In the genomic region with DNA sequence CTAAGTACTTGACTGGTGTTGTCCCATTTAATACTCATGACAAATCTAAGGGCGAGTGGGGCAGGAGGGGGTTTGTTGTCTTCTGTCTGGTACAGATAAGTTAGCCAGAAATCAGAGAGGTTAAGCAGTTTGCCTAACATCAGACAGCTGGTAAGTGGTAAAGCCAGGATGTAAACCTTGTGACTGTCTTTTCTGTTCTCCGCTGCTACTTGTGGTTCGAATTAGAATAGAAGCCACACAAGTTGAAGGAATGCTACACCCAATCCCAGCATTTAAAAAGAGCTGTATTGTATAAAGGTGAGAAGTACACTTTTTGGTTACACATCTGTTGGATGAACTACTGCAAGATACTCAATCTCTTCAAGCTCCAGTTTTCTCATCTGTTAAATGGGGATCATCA, we compare ENCODE assay signal across 36 cellular contexts.
"Had no signal": no experiment of that assay in that cellular context is flagged by ENCODE, and none has a peak within 500 bp of the region (broad histone marks: within the 10 kb centered on the region; RNA-seq: fewer than 3 reads in every experiment).

No MANE protein-coding gene starts in this region.

- H3K27ac Mint-ChIP-seq: activated CD4-positive, alpha-beta memory T cell treated with anti-CD3 and anti-CD28 coated beads, Interleukin-2, amount 10 ng/mL, durations not matched to agents 7 days and 5 days; activated CD4-positive, alpha-beta T cell treated with anti-CD3 and anti-CD28 coated beads for 36 hours; activated CD4-positive, alpha-beta T cell treated with anti-CD3 and anti-CD28 coated beads, Interleukin-2, amount 10 ng/mL, durations not matched to agents 7 days and 5 days; activated CD8-positive, alpha-beta memory T cell treated with anti-CD3 and anti-CD28 coated beads, Interleukin-2, amount 10 ng/mL, durations not matched to agents 7 days and 5 days; activated CD8-positive, alpha-beta T cell treated with anti-CD3 and anti-CD28 coated beads, Interleukin-2, amount 10 ng/mL, durations not matched to agents 7 days and 5 days; activated naive CD4-positive, alpha-beta T cell treated with anti-CD3 and anti-CD28 coated beads for 36 hours; activated naive CD4-positive, alpha-beta T cell treated with anti-CD3 and anti-CD28 coated beads, Interleukin-2, amount 50 U/mL, for 72 hours; activated naive CD8-positive, alpha-beta T cell treated with anti-CD3 and anti-CD28 coated beads for 36 hours; activated T-cell treated with anti-CD3 and anti-CD28 coated beads, Interleukin-2, amount 50 U/mL, for 24 hours; activated T-cell treated with anti-CD3 and anti-CD28 coated beads, Interleukin-2, amount 50 U/mL, for 72 hours; activated T-helper 1 cell treated with anti-CD3 and anti-CD28 coated beads, Interleukin-12 subunit alpha, Interleukin-12 subunit beta, Interleukin-2, Interleukin-4 antibody, amounts not matched to agents 30 ng/mL and 10 ng/mL and 1 ng/mL, durations not matched to agents 14 hours and 24 hours and 36 hours; activated T-helper 17 cell treated with anti-CD3 and anti-CD28 coated beads, Interleukin-2, amount 50 U/mL, for 72 hours; T-helper 1 cell treated with Interleukin-12 subunit alpha and Interleukin-12 subunit beta and Interleukin-4 antibody, amounts not matched to agents 30 μg/mL and 1 μg/mL, for 36 hours; T-helper 2 cell treated with Interferon-gamma antibody and Interleukin-4, amounts not matched to agents 5 μg/mL and 100 μg/mL, for 36 hours had no signal

- H3K27me3 ChIP-seq: adrenal gland, body of pancreas, brain microvascular endothelial cell, breast epithelium had no signal

- H3K4me1 ChIP-seq: adrenal gland, body of pancreas, breast epithelium had no signal

- ATAC-seq: activated CD4-positive, alpha-beta T cell treated with anti-CD3 and anti-CD28 coated beads for 36 hours; activated CD4-positive, CD25-positive, alpha-beta regulatory T cell treated with anti-CD3 and anti-CD28 coated beads, Interleukin-2, amount 50 U/mL, for 24 hours; activated CD8-positive, alpha-beta memory T cell treated with anti-CD3 and anti-CD28 coated beads, Interleukin-2, amount 10 ng/mL, durations not matched to agents 7 days and 5 days; activated CD8-positive, alpha-beta T cell treated with anti-CD3 and anti-CD28 coated beads, Interleukin-2, amount 10 ng/mL, durations not matched to agents 7 days and 5 days; activated naive CD4-positive, alpha-beta T cell treated with anti-CD3 and anti-CD28 coated beads, Interleukin-2, amount 50 U/mL, for 72 hours; activated T-cell treated with anti-CD3 and anti-CD28 coated beads, Interleukin-2, amount 50 U/mL, for 72 hours; activated T-helper 17 cell treated with anti-CD3 and anti-CD28 coated beads, Interleukin-2, amount 50 U/mL, for 72 hours; body of pancreas had no signal

- H3K4me3 ChIP-seq: adrenal gland, body of pancreas, breast epithelium had no signal

- H3K27me3 Mint-ChIP-seq: activated CD4-positive, alpha-beta memory T cell treated with anti-CD3 and anti-CD28 coated beads, Interleukin-2, amount 10 ng/mL, durations not matched to agents 7 days and 5 days; activated CD4-positive, alpha-beta T cell treated with anti-CD3 and anti-CD28 coated beads for 36 hours; activated CD4-positive, alpha-beta T cell treated with anti-CD3 and anti-CD28 coated beads, Interleukin-2, amount 10 ng/mL, durations not matched to agents 7 days and 5 days; activated CD8-positive, alpha-beta memory T cell treated with anti-CD3 and anti-CD28 coated beads, Interleukin-2, amount 10 ng/mL, durations not matched to agents 7 days and 5 days; activated naive CD8-positive, alpha-beta T cell treated with anti-CD3 and anti-CD28 coated beads for 36 hours; activated T-cell treated with anti-CD3 and anti-CD28 coated beads, Interleukin-2, amount 50 U/mL, for 24 hours; activated T-helper 17 cell treated with anti-CD3 and anti-CD28 coated beads, Interleukin-2, amount 50 U/mL, for 72 hours had no signal

- H3K27ac ChIP-seq: adrenal gland, body of pancreas, brain microvascular endothelial cell, breast epithelium, VCaP had no signal

- H3K4me1 Mint-ChIP-seq: activated CD4-positive, alpha-beta memory T cell treated with anti-CD3 and anti-CD28 coated beads, Interleukin-2, amount 10 ng/mL, durations not matched to agents 7 days and 5 days; activated CD8-positive, alpha-beta memory T cell treated with anti-CD3 and anti-CD28 coated beads, Interleukin-2, amount 10 ng/mL, durations not matched to agents 7 days and 5 days had no signal

- H3K36me3 Mint-ChIP-seq: activated naive CD8-positive, alpha-beta T cell treated with anti-CD3 and anti-CD28 coated beads for 36 hours had no signal

- DNase-seq: activated CD4-positive, alpha-beta memory T cell treated with anti-CD3 and anti-CD28 coated beads, Interleukin-2, amount 10 ng/mL, durations not matched to agents 7 days and 5 days; activated CD4-positive, alpha-beta T cell treated with anti-CD3 and anti-CD28 coated beads for 1 hour; activated CD4-positive, alpha-beta T cell treated with anti-CD3 and anti-CD28 coated beads for 36 hours; activated CD4-positive, alpha-beta T cell treated with anti-CD3 and anti-CD28 coated beads for 48 hours; activated CD4-positive, alpha-beta T cell treated with anti-CD3 and anti-CD28 coated beads, Interleukin-2, amount 10 ng/mL, durations not matched to agents 7 days and 5 days; activated CD4-positive, alpha-beta T cell treated with anti-CD3 and anti-CD28 coated beads, Interleukin-2, amount 50 U/mL, for 48 hours; activated CD4-positive, CD25-positive, alpha-beta regulatory T cell; activated CD8-positive, alpha-beta memory T cell treated with anti-CD3 and anti-CD28 coated beads for 24 hours; activated CD8-positive, alpha-beta memory T cell treated with anti-CD3 and anti-CD28 coated beads, Interleukin-2, amount 10 ng/mL, durations not matched to agents 7 days and 5 days; activated CD8-positive, alpha-beta memory T cell treated with anti-CD3 and anti-CD28 coated beads, Interleukin-2, amount 50 U/mL, for 48 hours; activated CD8-positive, alpha-beta T cell treated with anti-CD3 and anti-CD28 coated beads, Interleukin-2, amount 10 ng/mL, durations not matched to agents 7 days and 5 days; activated effector memory CD4-positive, alpha-beta T cell treated with anti-CD3 and anti-CD28 coated beads, Interleukin-2, amount 50 U/mL, for 16 hours; activated gamma-delta T cell treated with Interleukin-2 at 50 U/mL for 16 hours; activated naive CD4-positive, alpha-beta T cell; activated naive CD4-positive, alpha-beta T cell treated with anti-CD3 and anti-CD28 coated beads for 36 hours; activated naive CD4-positive, alpha-beta T cell treated with anti-CD3 and anti-CD28 coated beads, Interleukin-2, amount 50 U/mL, for 16 hours; activated naive CD8-positive, alpha-beta T cell treated with anti-CD3 and anti-CD28 coated beads for 36 hours; activated T-cell treated with anti-CD3 and anti-CD28 coated beads, Interleukin-2, amount 50 U/mL, for 24 hours; activated T-cell treated with anti-CD3 and anti-CD28 coated beads, Interleukin-2, amount 50 U/mL, for 72 hours; adrenal gland; amniotic stem cell; aorta; body of pancreas; brain microvascular endothelial cell; central memory CD4-positive, alpha-beta T cell; T-helper 1 cell; T-helper 2 cell; T-helper 9 cell had no signal

- H3K36me3 ChIP-seq: adrenal gland, brain microvascular endothelial cell, breast epithelium had no signal

- H3K9me3 Mint-ChIP-seq: T-helper 2 cell treated with Interferon-gamma antibody and Interleukin-4, amounts not matched to agents 5 μg/mL and 100 μg/mL, for 36 hours had no signal

- H3K4me3 Mint-ChIP-seq: activated CD4-positive, alpha-beta memory T cell treated with anti-CD3 and anti-CD28 coated beads, Interleukin-2, amount 10 ng/mL, durations not matched to agents 7 days and 5 days; activated CD4-positive, alpha-beta T cell treated with anti-CD3 and anti-CD28 coated beads for 36 hours; activated CD4-positive, alpha-beta T cell treated with anti-CD3 and anti-CD28 coated beads, Interleukin-2, amount 10 ng/mL, durations not matched to agents 7 days and 5 days; activated CD8-positive, alpha-beta memory T cell treated with anti-CD3 and anti-CD28 coated beads, Interleukin-2, amount 10 ng/mL, durations not matched to agents 7 days and 5 days; activated CD8-positive, alpha-beta T cell treated with anti-CD3 and anti-CD28 coated beads, Interleukin-2, amount 10 ng/mL, durations not matched to agents 7 days and 5 days; activated naive CD4-positive, alpha-beta T cell treated with anti-CD3 and anti-CD28 coated beads for 36 hours; activated naive CD8-positive, alpha-beta T cell treated with anti-CD3 and anti-CD28 coated beads for 36 hours; activated T-cell treated with anti-CD3 and anti-CD28 coated beads, Interleukin-2, amount 50 U/mL, for 24 hours; activated T-cell treated with anti-CD3 and anti-CD28 coated beads, Interleukin-2, amount 50 U/mL, for 72 hours; activated T-helper 1 cell treated with anti-CD3 and anti-CD28 coated beads, Interleukin-12 subunit alpha, Interleukin-12 subunit beta, Interleukin-2, Interleukin-4 antibody, amounts not matched to agents 30 ng/mL and 10 ng/mL and 1 ng/mL, durations not matched to agents 14 hours and 24 hours and 36 hours; activated T-helper 17 cell treated with anti-CD3 and anti-CD28 coated beads, Interleukin-2, amount 50 U/mL, for 72 hours; T-helper 1 cell treated with Interleukin-12 subunit alpha and Interleukin-12 subunit beta and Interleukin-4 antibody, amounts not matched to agents 30 μg/mL and 1 μg/mL, for 36 hours; T-helper 2 cell treated with Interferon-gamma antibody and Interleukin-4, amounts not matched to agents 5 μg/mL and 100 μg/mL, for 36 hours had no signal

- H3K9me3 ChIP-seq: adrenal gland, body of pancreas had no signal
